10 cellular contexts compared by ENCODE assay signal in genomic region chr2:196183172-196183473, GRCh38. TPM values are rescaled to one million over a fixed set of nuclear protein-coding genes. Genes with fewer than 3 reads are reported as not detected.
DNase-seq lines count a peak whose midpoint lies in the region; ATAC-seq and TF ChIP-seq lines count a peak whose summit lies in the region.
"Had no signal": no experiment of that assay in that cellular context is flagged by ENCODE, and none has a peak within 500 bp of the region (broad histone marks: within the 10 kb centered on the region; RNA-seq: fewer than 3 reads in every experiment).

No MANE protein-coding gene starts in this region.

- H3K9me3 Mint-ChIP-seq in immature natural killer cell (no peaks in the 10 kb centered on the region), CD14-positive monocyte (peaks cover 0 to 2% (median 0%) of the 10 kb centered on the region in 7 donors)

- H3K4me1 ChIP-seq in DND-41 (ENCODE audit: insufficient read depth, low read length) (peaks cover 76% of the 10 kb centered on the region), heart right ventricle (peaks cover 0 to 31% (median 0%) of the 10 kb centered on the region in 9 donors)
- H3K4me1 ChIP-seq: prostate gland had no signal

- H4K20me1 ChIP-seq in DND-41 (ENCODE audit: insufficient read depth, low read length) = no peaks in the 10 kb centered on the region

- WGBS in heart right ventricle, 2 donors = 90 to 93% methylated on average over 3 of the region's 3 CpGs

- H3K27me3 Mint-ChIP-seq in immature natural killer cell (ENCODE audit: low read depth in 3 of 3) = peaks cover 0 to 1% (median 0%) of the 10 kb centered on the region in 3 donors
- H3K27me3 Mint-ChIP-seq in CD14-positive monocyte (ENCODE audit: low read depth in 3 of 3) = no peaks in the 10 kb centered on the region

- H3K4me3 Mint-ChIP-seq in immature natural killer cell = peak overlapping the region; percentile 39 to 68 (median 55)
- no peak overlapping the region for H3K4me3 Mint-ChIP-seq in CD14-positive monocyte

- H3K36me3 ChIP-seq in DND-41 (ENCODE audit: insufficient read depth, low read length) (no peaks in the 10 kb centered on the region), heart right ventricle (no peaks in the 10 kb centered on the region)
- H3K36me3 ChIP-seq: prostate gland had no signal

- peak; percentile 64 for ATAC-seq in DND-41 (ENCODE audit: insufficient read depth, low read depth)
- ATAC-seq in GM21515 (IDR thresholded peaks at IDR 0.05; ENCODE audit: unreplicated experiment) = peak; percentile 20
- ATAC-seq in heart right ventricle = no peak

- H3K9me3 ChIP-seq in DND-41 (ENCODE audit: insufficient read depth, low read length, severe bottlenecking) = no peaks in the 10 kb centered on the region
- no peaks in the 10 kb centered on the region for H3K9me3 ChIP-seq in heart right ventricle
- H3K9me3 ChIP-seq: prostate gland had no signal

- H3K27ac ChIP-seq in DND-41 (ENCODE audit: low read length) (peak overlapping the region; percentile 92), heart right ventricle (peak overlapping the region in 1 of 10 donors; percentile 68)
- H3K27ac ChIP-seq: prostate gland had no signal

- H3K79me2 ChIP-seq in DND-41 (ENCODE audit: insufficient read depth, low read length) = peaks cover 11% of the 10 kb centered on the region

- DNase-seq in DND-41 (peak; percentile 73), NAMALWA (ENCODE audit: low spot score) (peak; percentile 70), immature natural killer cell (no peak), CD14-positive monocyte (ENCODE audit: low spot score) (no peak), heart right ventricle (no peak), 8988T (no peak), NCI-H526 treated with DMSO at 0.1 percent for 48 hours (lab: John Stamatoyannopoulos, UW) (no peak)
- DNase-seq: COR-L47 had no signal

- H3K36me3 Mint-ChIP-seq in immature natural killer cell (no peaks in the 10 kb centered on the region), CD14-positive monocyte (no peaks in the 10 kb centered on the region)

- peak overlapping the region; percentile 40 for H2AFZ ChIP-seq in DND-41 (ENCODE audit: low read depth, low read length)

- H3K27ac Mint-ChIP-seq in immature natural killer cell (peak overlapping the region; percentile 90 to 98 (median 92)), CD14-positive monocyte (peak overlapping the region in 2 of 7 donors; percentile 6 to 36)

- H3K4me2 ChIP-seq in DND-41 (ENCODE audit: insufficient read depth, low read length) = peak overlapping the region; percentile 52

- H3K4me3 ChIP-seq in DND-41 (ENCODE audit: low read depth in 1 of 2, low read length in 2 of 2) (peak overlapping the region in 1 of 2 experiments; percentile 18; a peak in 1 of 4 replicates), heart right ventricle (no peak overlapping the region)
- H3K4me3 ChIP-seq: prostate gland had no signal

- intact Hi-C loops in CD14-positive monocyte (cut with micrococcal nuclease) (no loop called here), heart right ventricle (cut with DNase I) (no loop called here)

- no peaks in the 10 kb centered on the region for H3K27me3 ChIP-seq in DND-41 (ENCODE audit: insufficient read depth, low read length, poor library complexity)
- no peaks in the 10 kb centered on the region for H3K27me3 ChIP-seq in heart right ventricle

- peaks cover 69 to 76% of the 10 kb centered on the region in 2 donors for H3K4me1 Mint-ChIP-seq in immature natural killer cell
- H3K4me1 Mint-ChIP-seq in CD14-positive monocyte = peaks cover 14% of the 10 kb centered on the region

- TF ChIP-seq CTCF in DND-41 (IDR thresholded peaks at IDR 0.05; ENCODE audit: borderline replicate concordance, extremely low read depth, low read length, poor library complexity, severe bottlenecking) (no peak), CD14-positive monocyte (IDR thresholded peaks at IDR 0.05) (no peak), heart right ventricle (IDR thresholded peaks at IDR 0.05) (no peak)

- peak overlapping the region; percentile 46 for H3K9ac ChIP-seq in DND-41 (ENCODE audit: low read depth, low read length)

RNA-seq across cellular contexts. Expression of gene STK17B, which starts 11.7 kb away (rescaled TPM):
- polyA plus RNA-seq in immature natural killer cell (10 to 100 TPM; 45.8 to 68.1 (median 68.0) TPM), CD14-positive monocyte (100 to 1,000 TPM; 171 to 244 TPM), heart right ventricle (1 to 10 TPM; 2.0 TPM)
- total RNA-seq in heart right ventricle = 10 to 100 TPM in 1 of 10 donors, 1 to 10 TPM in 9; 2.6 to 20.4 (median 4.4) TPM

Comparison
In these comparisons a context has a peak if more than half of its experiments do, and no peak if none do; other contexts are left out.
1. ATAC-seq: peak in DND-41 (single experiment) and GM21515 (single experiment); none in heart right ventricle (0 of 8).
2. DNase-seq: peak in DND-41 (single experiment) and NAMALWA (single experiment); none in immature natural killer cell (0 of 3), CD14-positive monocyte (single experiment), heart right ventricle (0 of 2), 8988T (single experiment) and NCI-H526 treated with DMSO at 0.1 percent for 48 hours (single experiment).
3. H3K4me3 Mint-ChIP-seq: peak in immature natural killer cell (5 of 5); none in CD14-positive monocyte (0 of 2).
4. RNA of gene STK17B, which starts 11.7 kb away (polyA plus RNA-seq): 171 to 244 TPM in CD14-positive monocyte and 45.8 to 68.1 TPM in immature natural killer cell; 2.0 TPM in heart right ventricle; every median in the first group is over 10 times any median in the second.